Comparison of ENCODE assay signal across 1 cellular context in genomic region chr6:5992551-5993225, GRCh38.
TF ChIP-seq lines count a peak whose summit lies in the region.

No MANE protein-coding gene starts in this region.

TF ChIP-seq in GM23338, 12 proteins besides CTCF, POLR2A, EP300 and RAD21 (continued from another document):
- TF ChIP-seq ZNF462 (CRISPR knock-in tag; IDR thresholded peaks at IDR 0.05), result no peak
- no peak for TF ChIP-seq NANOG (IDR thresholded peaks at IDR 0.05; ENCODE audit: borderline replicate concordance)
- no peak for TF ChIP-seq ETS1 (IDR thresholded peaks at IDR 0.05)
- no peak for TF ChIP-seq STAT1 (IDR thresholded peaks at IDR 0.05; ENCODE audit: unreplicated experiment)
